ENCODE assay signal across 1 cellular context in the genomic region with DNA sequence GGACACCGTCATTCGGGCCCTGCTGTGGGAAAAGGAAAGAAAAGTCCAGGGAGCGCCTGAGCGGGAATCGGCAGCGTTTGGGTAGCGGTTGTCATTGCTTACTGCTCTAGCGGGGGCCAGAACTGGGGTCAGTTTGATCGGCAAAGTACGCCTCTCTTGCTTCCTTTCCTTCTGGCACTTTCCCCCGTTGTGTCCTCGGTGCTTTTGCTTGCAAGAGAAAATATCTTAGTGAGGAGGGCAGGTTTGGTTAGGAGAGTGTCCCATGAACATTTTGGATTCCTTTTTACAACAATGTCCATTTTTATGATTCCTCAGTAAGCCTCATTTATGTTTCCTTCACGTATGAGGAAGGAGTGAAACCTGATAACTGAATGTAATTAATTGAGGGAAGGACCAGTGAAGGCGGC.
TF ChIP-seq lines count a peak whose summit lies in the region.

No MANE protein-coding gene starts in this region.

TF ChIP-seq in HepG2, 621 proteins besides CTCF, POLR2A, EP300 and RAD21 (continued from another document):
- TF ChIP-seq, protein P1, sequence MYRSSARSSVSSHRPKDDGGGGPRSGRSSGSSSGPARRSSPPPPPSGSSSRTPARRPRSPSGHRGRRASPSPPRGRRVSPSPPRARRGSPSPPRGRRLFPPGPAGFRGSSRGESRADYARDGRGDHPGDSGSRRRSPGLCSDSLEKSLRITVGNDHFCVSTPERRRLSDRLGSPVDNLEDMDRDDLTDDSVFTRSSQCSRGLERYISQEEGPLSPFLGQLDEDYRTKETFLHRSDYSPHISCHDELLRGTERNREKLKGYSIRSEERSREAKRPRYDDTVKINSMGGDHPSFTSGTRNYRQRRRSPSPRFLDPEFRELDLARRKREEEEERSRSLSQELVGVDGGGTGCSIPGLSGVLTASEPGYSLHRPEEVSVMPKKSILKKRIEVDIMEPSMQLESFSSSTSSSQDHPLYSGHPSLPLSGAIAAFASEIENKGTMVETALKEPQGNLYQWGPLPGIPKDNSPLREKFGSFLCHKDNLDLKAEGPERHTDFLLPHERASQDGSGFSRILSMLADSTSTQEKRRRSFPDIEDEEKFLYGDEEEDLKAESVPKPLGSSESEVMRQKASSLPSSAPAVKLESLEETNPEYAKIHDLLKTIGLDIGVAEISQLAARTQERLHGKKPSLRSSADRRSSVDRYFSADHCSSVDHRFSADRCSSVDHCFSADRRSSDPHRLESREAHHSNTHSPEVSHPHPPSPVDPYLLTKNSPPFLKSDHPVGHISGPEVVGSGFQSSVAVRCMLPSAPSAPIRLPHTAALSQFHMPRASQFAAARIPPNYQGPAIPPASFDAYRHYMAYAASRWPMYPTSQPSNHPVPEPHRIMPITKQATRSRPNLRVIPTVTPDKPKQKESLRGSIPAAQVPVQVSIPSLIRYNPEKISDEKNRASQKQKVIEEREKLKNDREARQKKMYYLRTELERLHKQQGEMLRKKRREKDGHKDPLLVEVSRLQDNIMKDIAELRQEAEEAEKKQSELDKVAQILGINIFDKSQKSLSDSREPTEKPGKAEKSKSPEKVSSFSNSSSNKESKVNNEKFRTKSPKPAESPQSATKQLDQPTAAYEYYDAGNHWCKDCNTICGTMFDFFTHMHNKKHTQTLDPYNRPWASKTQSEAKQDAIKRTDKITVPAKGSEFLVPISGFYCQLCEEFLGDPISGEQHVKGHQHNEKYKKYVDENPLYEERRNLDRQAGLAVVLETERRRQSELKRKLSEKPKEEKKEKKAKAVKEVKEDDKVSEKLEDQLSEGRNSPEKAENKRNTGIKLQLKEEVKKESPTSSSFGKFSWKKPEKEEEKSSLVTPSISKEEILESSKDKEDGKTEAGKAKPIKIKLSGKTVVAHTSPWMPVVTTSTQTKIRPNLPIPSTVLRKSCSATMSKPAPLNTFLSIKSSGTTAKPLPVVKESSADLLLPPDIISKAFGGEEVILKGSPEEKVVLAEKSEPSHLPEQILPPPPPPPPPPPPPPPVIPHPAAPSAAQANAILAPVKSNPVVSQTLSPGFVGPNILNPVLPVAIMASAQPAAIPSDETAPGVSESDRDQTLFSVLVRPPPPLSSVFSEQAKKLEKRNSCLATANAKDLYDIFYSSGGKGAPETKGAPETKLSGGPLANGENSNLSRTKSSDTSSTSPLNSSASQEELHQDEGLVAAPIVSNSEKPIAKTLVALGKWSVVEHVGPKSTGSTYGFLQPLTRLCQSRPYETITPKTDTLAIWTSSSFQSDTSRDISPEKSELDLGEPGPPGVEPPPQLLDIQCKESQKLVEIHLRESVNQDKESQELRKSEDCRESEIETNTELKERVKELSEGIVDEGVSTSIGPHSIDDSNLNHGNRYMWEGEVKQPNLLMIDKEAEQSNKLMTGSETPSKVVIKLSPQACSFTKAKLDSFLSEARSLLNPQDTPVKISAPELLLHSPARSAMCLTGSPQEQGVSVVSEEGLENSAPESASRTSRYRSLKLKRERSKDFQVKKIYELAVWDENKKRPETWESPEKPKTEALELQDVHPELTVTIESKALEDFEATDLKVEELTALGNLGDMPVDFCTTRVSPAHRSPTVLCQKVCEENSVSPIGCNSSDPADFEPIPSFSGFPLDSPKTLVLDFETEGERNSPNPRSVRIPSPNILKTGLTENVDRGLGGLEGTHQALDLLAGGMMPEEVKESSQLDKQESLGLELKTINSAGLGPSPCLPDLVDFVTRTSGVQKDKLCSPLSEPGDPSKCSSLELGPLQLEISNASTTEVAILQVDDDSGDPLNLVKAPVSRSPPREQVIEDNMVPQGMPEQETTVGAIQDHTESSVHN (CRISPR knock-in tag; IDR thresholded peaks at IDR 0.05) = no peak
- TF ChIP-seq HNRNPH1 (optimal IDR thresholded peaks at IDR 0.05; ENCODE audit: low read depth, low read length) (no peak), MED1 (CRISPR knock-in tag; IDR thresholded peaks at IDR 0.05) (no peak), NFE2L2 (IDR thresholded peaks at IDR 0.05; ENCODE audit: low read length) (no peak), PRPF4 (IDR thresholded peaks at IDR 0.05; ENCODE audit: low read depth, low read length, poor library complexity, severe bottlenecking) (no peak), ZNF547 (CRISPR knock-in tag; IDR thresholded peaks at IDR 0.05) (no peak), SIX4 (CRISPR knock-in tag; IDR thresholded peaks at IDR 0.05) (no peak), ZNF160 (CRISPR knock-in tag; IDR thresholded peaks at IDR 0.05) (no peak), TEAD3 (CRISPR knock-in tag; optimal IDR thresholded peaks at IDR 0.05; ENCODE audit: borderline replicate concordance) (no peak), KAT2B (IDR thresholded peaks at IDR 0.05; ENCODE audit: borderline replicate concordance, low read depth, low read length) (no peak), PPARG (CRISPR knock-in tag; conservative IDR thresholded peaks at IDR 0.05) (no peak), MAF1 (CRISPR knock-in tag; IDR thresholded peaks at IDR 0.05; ENCODE audit: borderline replicate concordance) (no peak), RXRB (CRISPR knock-in tag; IDR thresholded peaks at IDR 0.05; ENCODE audit: borderline replicate concordance) (0 out of 2 replicates have a peak, but pooled peaks have one; percentile 7), NRL (CRISPR knock-in tag; IDR thresholded peaks at IDR 0.05; ENCODE audit: borderline replicate concordance) (no peak), ZNF616 (CRISPR knock-in tag; IDR thresholded peaks at IDR 0.05; ENCODE audit: low read depth) (no peak), TRIM24 (CRISPR knock-in tag; IDR thresholded peaks at IDR 0.05) (no peak), ZNF788 (CRISPR knock-in tag; IDR thresholded peaks at IDR 0.05; ENCODE audit: borderline replicate concordance) (no peak; the same call in 1 of the 2 replicates), REL (CRISPR knock-in tag; conservative IDR thresholded peaks at IDR 0.05) (0 out of 2 replicates have a peak, but pooled peaks have one; percentile 52), ZSCAN30 (CRISPR knock-in tag; IDR thresholded peaks at IDR 0.05) (no peak)
- TF ChIP-seq, protein P2, sequence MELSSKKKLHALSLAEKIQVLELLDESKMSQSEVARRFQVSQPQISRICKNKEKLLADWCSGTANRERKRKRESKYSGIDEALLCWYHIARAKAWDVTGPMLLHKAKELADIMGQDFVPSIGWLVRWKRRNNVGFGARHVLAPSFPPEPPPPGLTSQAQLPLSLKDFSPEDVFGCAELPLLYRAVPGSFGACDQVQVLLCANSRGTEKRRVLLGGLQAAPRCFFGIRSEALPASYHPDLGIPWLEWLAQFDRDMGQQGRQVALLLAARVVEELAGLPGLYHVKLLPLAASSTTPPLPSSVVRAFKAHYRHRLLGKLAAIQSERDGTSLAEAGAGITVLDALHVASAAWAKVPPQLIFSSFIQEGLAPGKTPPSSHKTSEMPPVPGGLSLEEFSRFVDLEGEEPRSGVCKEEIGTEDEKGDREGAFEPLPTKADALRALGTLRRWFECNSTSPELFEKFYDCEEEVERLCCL (CRISPR knock-in tag; IDR thresholded peaks at IDR 0.05; ENCODE audit: borderline replicate concordance) = no peak
- TF ChIP-seq, protein P3, sequence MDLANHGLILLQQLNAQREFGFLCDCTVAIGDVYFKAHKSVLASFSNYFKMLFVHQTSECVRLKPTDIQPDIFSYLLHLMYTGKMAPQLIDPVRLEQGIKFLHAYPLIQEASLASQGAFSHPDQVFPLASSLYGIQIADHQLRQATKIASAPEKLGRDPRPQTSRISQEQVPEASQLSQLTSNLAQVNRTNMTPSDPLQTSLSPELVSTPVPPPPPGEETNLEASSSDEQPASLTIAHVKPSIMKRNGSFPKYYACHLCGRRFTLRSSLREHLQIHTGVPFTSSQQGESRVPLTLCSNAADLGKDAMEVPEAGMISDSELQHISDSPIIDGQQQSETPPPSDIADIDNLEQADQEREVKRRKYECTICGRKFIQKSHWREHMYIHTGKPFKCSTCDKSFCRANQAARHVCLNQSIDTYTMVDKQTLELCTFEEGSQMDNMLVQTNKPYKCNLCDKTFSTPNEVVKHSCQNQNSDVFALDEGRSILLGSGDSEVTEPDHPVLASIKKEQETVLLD (CRISPR knock-in tag; IDR thresholded peaks at IDR 0.05; ENCODE audit: low read depth) = no peak
- TF ChIP-seq, protein P4, sequence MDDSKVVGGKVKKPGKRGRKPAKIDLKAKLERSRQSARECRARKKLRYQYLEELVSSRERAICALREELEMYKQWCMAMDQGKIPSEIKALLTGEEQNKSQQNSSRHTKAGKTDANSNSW (CRISPR knock-in tag; IDR thresholded peaks at IDR 0.05; ENCODE audit: borderline replicate concordance) = no peak
- TF ChIP-seq, protein P5, sequence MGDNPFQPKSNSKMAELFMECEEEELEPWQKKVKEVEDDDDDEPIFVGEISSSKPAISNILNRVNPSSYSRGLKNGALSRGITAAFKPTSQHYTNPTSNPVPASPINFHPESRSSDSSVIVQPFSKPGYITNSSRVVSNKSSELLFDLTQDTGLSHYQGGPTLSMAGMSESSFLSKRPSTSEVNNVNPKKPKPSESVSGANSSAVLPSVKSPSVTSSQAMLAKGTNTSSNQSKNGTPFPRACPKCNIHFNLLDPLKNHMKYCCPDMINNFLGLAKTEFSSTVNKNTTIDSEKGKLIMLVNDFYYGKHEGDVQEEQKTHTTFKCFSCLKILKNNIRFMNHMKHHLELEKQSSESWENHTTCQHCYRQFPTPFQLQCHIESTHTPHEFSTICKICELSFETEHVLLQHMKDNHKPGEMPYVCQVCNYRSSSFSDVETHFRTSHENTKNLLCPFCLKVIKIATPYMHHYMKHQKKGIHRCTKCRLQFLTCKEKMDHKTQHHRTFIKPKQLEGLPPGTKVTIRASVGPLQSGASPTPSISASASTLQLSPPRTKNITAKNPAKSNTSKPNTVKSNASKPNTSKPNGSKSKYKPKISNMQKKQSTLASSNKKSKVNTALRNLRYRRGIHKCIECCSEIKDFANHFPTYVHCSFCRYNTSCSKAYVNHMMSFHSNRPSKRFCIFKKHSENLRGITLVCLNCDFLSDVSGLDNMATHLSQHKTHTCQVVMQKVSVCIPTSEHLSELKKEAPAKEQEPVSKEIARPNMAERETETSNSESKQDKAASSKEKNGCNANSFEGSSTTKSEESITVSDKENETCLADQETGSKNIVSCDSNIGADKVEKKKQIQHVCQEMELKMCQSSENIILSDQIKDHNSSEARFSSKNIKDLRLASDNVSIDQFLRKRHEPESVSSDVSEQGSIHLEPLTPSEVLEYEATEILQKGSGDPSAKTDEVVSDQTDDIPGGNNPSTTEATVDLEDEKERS (CRISPR knock-in tag; IDR thresholded peaks at IDR 0.05) = 0 out of 2 replicates have a peak, but pooled peaks have one; percentile 52
- TF ChIP-seq, protein P6, sequence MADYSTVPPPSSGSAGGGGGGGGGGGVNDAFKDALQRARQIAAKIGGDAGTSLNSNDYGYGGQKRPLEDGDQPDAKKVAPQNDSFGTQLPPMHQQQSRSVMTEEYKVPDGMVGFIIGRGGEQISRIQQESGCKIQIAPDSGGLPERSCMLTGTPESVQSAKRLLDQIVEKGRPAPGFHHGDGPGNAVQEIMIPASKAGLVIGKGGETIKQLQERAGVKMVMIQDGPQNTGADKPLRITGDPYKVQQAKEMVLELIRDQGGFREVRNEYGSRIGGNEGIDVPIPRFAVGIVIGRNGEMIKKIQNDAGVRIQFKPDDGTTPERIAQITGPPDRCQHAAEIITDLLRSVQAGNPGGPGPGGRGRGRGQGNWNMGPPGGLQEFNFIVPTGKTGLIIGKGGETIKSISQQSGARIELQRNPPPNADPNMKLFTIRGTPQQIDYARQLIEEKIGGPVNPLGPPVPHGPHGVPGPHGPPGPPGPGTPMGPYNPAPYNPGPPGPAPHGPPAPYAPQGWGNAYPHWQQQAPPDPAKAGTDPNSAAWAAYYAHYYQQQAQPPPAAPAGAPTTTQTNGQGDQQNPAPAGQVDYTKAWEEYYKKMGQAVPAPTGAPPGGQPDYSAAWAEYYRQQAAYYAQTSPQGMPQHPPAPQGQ (CRISPR knock-in tag; IDR thresholded peaks at IDR 0.05; ENCODE audit: borderline replicate concordance) = no peak
